27 cellular contexts compared by ENCODE assay signal in the genomic region with DNA sequence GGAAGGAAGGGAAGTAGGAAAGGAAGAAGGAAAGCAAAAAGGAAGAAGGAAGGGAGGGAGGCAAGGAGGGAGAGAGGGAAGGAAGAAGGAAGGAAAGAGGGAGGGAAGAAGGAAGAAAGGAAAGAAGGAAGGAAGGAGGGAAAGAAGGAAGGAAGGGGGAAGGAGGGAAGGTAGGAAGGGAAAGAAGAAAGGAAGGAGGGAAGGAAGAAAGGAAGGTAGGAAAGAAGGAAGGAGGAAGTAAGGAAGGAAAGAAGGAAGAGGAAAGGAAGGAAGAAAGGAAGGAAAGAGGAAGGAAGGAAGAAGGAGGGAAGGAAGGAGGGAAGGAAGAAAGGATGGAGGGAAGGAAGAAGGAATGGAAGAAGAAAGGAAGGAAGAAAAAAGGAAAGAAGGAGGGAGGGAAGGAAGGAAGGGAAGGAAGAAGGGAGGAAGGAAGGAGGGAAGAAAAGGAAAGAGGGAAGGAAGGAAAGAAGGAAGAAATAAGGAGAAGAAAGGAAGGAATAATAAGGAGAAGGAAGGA.
"Had no signal": no experiment of that assay in that cellular context is flagged by ENCODE, and none has a peak within 500 bp of the region (broad histone marks: within the 10 kb centered on the region; RNA-seq: fewer than 3 reads in every experiment).

No MANE protein-coding gene starts in this region.

- H3K4me1 ChIP-seq: colonic mucosa, esophagus squamous epithelium, gastrocnemius medialis, heart right ventricle, left lung, lower lobe of right lung had no signal

- DNase-seq: colonic mucosa; cortex of kidney; effector CD8-positive, alpha-beta T cell; effector memory CD8-positive, alpha-beta T cell; endodermal cell; erythroblast; esophagus squamous epithelium; foreskin fibroblast; foreskin melanocyte; gastrocnemius medialis; glutamatergic neuron; head of caudate nucleus; heart right ventricle; hippocampal formation; left cardiac atrium; left lung; left ventricle myocardium superior; lower lobe of right lung; mesenchymal stem cell; mucosa of descending colon had no signal

- FAIRE-seq: endometrium, islet of Langerhans, keratinocyte had no signal

- H3K9me3 ChIP-seq: colonic mucosa, esophagus squamous epithelium, gastrocnemius medialis, heart right ventricle, left lung, lower lobe of right lung, mucosa of descending colon had no signal

- H3K9me3 Mint-ChIP-seq: effector memory CD8-positive, alpha-beta T cell; endodermal cell; mesothelial cell of epicardium had no signal

- H3K4me3 ChIP-seq: colonic mucosa, esophagus squamous epithelium, gastrocnemius medialis, heart right ventricle, left lung, lower lobe of right lung, mucosa of descending colon had no signal

- ATAC-seq: effector memory CD8-positive, alpha-beta T cell; esophagus mucosa; gastrocnemius medialis; heart right ventricle; left cardiac atrium; left lung; left ventricle myocardium superior; lower lobe of right lung; mucosa of descending colon had no signal

- H3K27ac Mint-ChIP-seq: dendritic cell treated with granulocyte-macrophage colony-stimulating factor and Interleukin-4, amounts not matched to agents 40 ng/mL and 50 ng/mL, for 4 days; effector memory CD8-positive, alpha-beta T cell; endodermal cell; mesothelial cell of epicardium had no signal

- H3K27me3 Mint-ChIP-seq: effector memory CD8-positive, alpha-beta T cell had no signal

- H3K36me3 ChIP-seq: colonic mucosa, esophagus squamous epithelium, gastrocnemius medialis, heart right ventricle, left lung, lower lobe of right lung had no signal

- H3K27ac ChIP-seq: colonic mucosa, epithelial cell of prostate, esophagus squamous epithelium, gastrocnemius medialis, heart right ventricle, left lung, lower lobe of right lung had no signal

- H3K36me3 Mint-ChIP-seq: mesothelial cell of epicardium had no signal

- H3K27me3 ChIP-seq: colonic mucosa, esophagus squamous epithelium, gastrocnemius medialis, left lung had no signal

- H3K4me1 Mint-ChIP-seq: mesothelial cell of epicardium had no signal

- H3K4me3 Mint-ChIP-seq: dendritic cell treated with granulocyte-macrophage colony-stimulating factor and Interleukin-4, amounts not matched to agents 40 ng/mL and 50 ng/mL, for 4 days; effector memory CD8-positive, alpha-beta T cell; endodermal cell; mesothelial cell of epicardium had no signal
